1 cellular context compared by ENCODE assay signal in genomic region chr17:40437095-40437732, GRCh38.
TF ChIP-seq lines count a peak whose summit lies in the region.

No MANE protein-coding gene starts in this region.

TF ChIP-seq in HepG2, 621 proteins besides CTCF, POLR2A, EP300 and RAD21:
- TF ChIP-seq CREB3 (CRISPR knock-in tag; IDR thresholded peaks at IDR 0.05) (no peak), CEBPZ (IDR thresholded peaks at IDR 0.05; ENCODE audit: low read length) (no peak), ZNF800 (CRISPR knock-in tag; IDR thresholded peaks at IDR 0.05) (no peak), ZNF629 (CRISPR knock-in tag; conservative IDR thresholded peaks at IDR 0.05) (peak; percentile 40; the same call in 1 of the 2 replicates)
